ENCODE assay signal across 9 cellular contexts in the genomic region with DNA sequence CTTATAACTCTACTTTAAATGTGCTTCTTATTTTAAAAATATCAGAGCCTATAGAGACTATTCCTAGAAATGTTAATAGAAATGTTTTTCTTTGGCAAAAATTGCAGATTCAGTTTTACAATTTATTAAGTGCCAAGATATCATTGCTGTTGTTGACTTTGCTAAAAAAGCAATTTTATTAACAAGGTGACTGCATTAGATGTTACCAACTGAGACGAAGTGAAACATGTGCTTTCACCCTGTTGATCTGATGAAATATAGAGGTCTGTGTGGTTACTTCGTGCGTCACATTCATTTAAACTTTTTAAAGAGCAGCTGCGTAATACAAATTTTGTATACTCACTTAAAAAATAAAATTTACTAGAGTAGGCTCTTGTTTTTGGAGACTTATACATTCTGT.
DNase-seq lines count a peak whose midpoint lies in the region; ATAC-seq and TF ChIP-seq lines count a peak whose summit lies in the region.
"Had no signal": no experiment of that assay in that cellular context is flagged by ENCODE, and none has a peak within 500 bp of the region (broad histone marks: within the 10 kb centered on the region; RNA-seq: fewer than 3 reads in every experiment).

No MANE protein-coding gene starts in this region.

- no peaks in the 10 kb centered on the region for H3K27me3 ChIP-seq in rectal smooth muscle tissue (ENCODE audit: control insufficient read depth, insufficient read depth, low read length)

- DNase-seq in GM03348 (ENCODE audit: low spot score) (peak; percentile 22), RPMI8226 (peak; percentile 64), fibroblast of the aortic adventitia (ENCODE audit: low read depth) (peak; percentile 85), NCI-H524 treated with DMSO at 0.1 percent for 48 hours (lab: John Stamatoyannopoulos, UW) (no peak)
- DNase-seq: mesendoderm had no signal

- H3K4me3 ChIP-seq in fibroblast of the aortic adventitia (ENCODE audit: low read depth, low read length) = peak overlapping the region; percentile 59
- H3K4me3 ChIP-seq in rectal smooth muscle tissue (ENCODE audit: low read length) = peak overlapping the region; percentile 10

- H3K4me1 ChIP-seq in rectal smooth muscle tissue (ENCODE audit: control insufficient read depth, insufficient read depth, low read length) = no peaks in the 10 kb centered on the region

- H3K9ac ChIP-seq in rectal smooth muscle tissue (ENCODE audit: low read length) = no peak overlapping the region

- TF ChIP-seq CTCF in fibroblast of the aortic adventitia (IDR thresholded peaks at IDR 0.05; ENCODE audit: insufficient read depth, low read length) = no peak

- ATAC-seq in HG03457 (IDR thresholded peaks at IDR 0.05; ENCODE audit: unreplicated experiment) (no peak), HG02759 (IDR thresholded peaks at IDR 0.05; ENCODE audit: unreplicated experiment) (no peak), HG03432 (IDR thresholded peaks at IDR 0.05; ENCODE audit: unreplicated experiment) (no peak)

- peak overlapping the region; percentile 43 for H3K27ac ChIP-seq in rectal smooth muscle tissue (ENCODE audit: low read depth, low read length)

- H3K36me3 ChIP-seq in rectal smooth muscle tissue (ENCODE audit: control insufficient read depth, insufficient read depth, low read length) = no peaks in the 10 kb centered on the region
